ENCODE assay signal across 25 cellular contexts in the genomic region with DNA sequence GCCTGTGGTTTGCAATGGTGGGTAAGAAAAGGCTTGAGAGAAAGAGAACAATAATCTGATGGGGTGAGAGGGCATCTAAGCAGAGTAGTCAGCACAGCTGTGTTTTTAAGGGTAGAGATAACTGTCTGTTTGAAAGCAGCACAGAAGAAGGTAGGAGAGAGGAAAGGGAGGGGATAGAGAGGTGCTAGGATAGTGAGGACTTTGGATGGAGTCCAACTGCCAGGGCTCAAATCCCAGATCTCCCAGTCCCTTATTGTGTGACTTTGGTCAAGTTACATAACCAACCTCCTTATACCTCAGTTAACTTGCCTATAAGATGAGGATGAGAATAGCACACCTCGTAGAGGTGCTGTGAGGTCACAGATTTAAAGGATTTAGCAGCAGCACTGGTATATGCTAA. TPM values are rescaled to one million over a fixed set of nuclear protein-coding genes. Genes with fewer than 3 reads are reported as not detected.
A peak's percentile ranks its signal among the peaks of the same experiment; 100 is the strongest.
DNase-seq lines count a peak whose midpoint lies in the region; ATAC-seq and TF ChIP-seq lines count a peak whose summit lies in the region.
"Had no signal": no experiment of that assay in that cellular context is flagged by ENCODE, and none has a peak within 500 bp of the region (broad histone marks: within the 10 kb centered on the region; RNA-seq: fewer than 3 reads in every experiment).

No MANE protein-coding gene starts in this region.

- H3K4me1 Mint-ChIP-seq in memory B cell: peaks cover 39% of the 10 kb centered on the region
- H3K4me1 Mint-ChIP-seq: activated naive CD8-positive, alpha-beta T cell treated with anti-CD3 and anti-CD28 coated beads for 36 hours had no signal

- H3K4me1 ChIP-seq in A673 (ENCODE audit: insufficient read depth, low read length, poor library complexity, severe bottlenecking) (peaks cover 52% of the 10 kb centered on the region), OCI-LY1 (ENCODE audit: insufficient read depth, low read length, severe bottlenecking) (peaks cover 69% of the 10 kb centered on the region), upper lobe of right lung (no peaks in the 10 kb centered on the region)
- H3K4me1 ChIP-seq: Peyer's patch had no signal

- ATAC-seq in memory B cell (ENCODE audit: low read depth) (no peak), upper lobe of right lung (no peak)
- ATAC-seq: left colon had no signal

- no peaks in the 10 kb centered on the region for H4K20me1 ChIP-seq in OCI-LY1 (ENCODE audit: insufficient read depth, low read length)

- no peaks in the 10 kb centered on the region for H3K9me2 ChIP-seq in OCI-LY1 (ENCODE audit: low read depth, low read length)

- peaks cover 9% of the 10 kb centered on the region for H3K36me3 Mint-ChIP-seq in memory B cell
- H3K36me3 Mint-ChIP-seq: activated naive CD8-positive, alpha-beta T cell treated with anti-CD3 and anti-CD28 coated beads for 36 hours had no signal

- no peaks in the 10 kb centered on the region for H3K79me2 ChIP-seq in OCI-LY1 (ENCODE audit: insufficient read depth, low read length)

- no peak overlapping the region for H2AFZ ChIP-seq in OCI-LY1 (ENCODE audit: low read length)

- intact Hi-C loops in A673 (cut with micrococcal nuclease; ENCODE audit: unreplicated experiment): loop anchor here (10.0 kb wide), 1 partner anchor 624 kb away; no protein-coding TSS in a partner anchor
- intact Hi-C loops in upper lobe of right lung (cut with DNase I): no loop called here

- H3K9me3 ChIP-seq in A673 (ENCODE audit: low read depth, low read length, poor library complexity, severe bottlenecking) (no peaks in the 10 kb centered on the region), OCI-LY1 (ENCODE audit: low read length) (no peaks in the 10 kb centered on the region), upper lobe of right lung (no peaks in the 10 kb centered on the region)
- H3K9me3 ChIP-seq: MG63, Peyer's patch, thoracic aorta had no signal

- POLR2A ChIA-PET in A673 (lab: Charles Lee; ENCODE audit: low non-redundant PET): no interaction called here

- TF ChIP-seq CTCF in A673 (conservative IDR thresholded peaks at IDR 0.05; ENCODE audit: low read depth, low read length) (no peak), OCI-LY1 (IDR thresholded peaks at IDR 0.05; ENCODE audit: low read length) (no peak), upper lobe of right lung (IDR thresholded peaks at IDR 0.05) (no peak)

- no peaks in the 10 kb centered on the region for H3K9me3 Mint-ChIP-seq in memory B cell
- H3K9me3 Mint-ChIP-seq: activated naive CD8-positive, alpha-beta T cell treated with anti-CD3 and anti-CD28 coated beads for 36 hours; IgD-negative memory B cell; T-helper 1 cell treated with Interleukin-12 subunit alpha and Interleukin-12 subunit beta and Interleukin-4 antibody, amounts not matched to agents 30 μg/mL and 1 μg/mL, for 36 hours had no signal

- no TSS peak for BruUV-seq in A673 (replicated peaks; lab: Mats Ljungman, UMichigan)

- peak overlapping the region; percentile 50; the same call in 1 of the 2 replicates for H3K9ac ChIP-seq in OCI-LY1 (ENCODE audit: low read length)

- CTCF ChIA-PET in A673 (lab: Charles Lee): no interaction called here

- H3K27me3 ChIP-seq in A673 (replicated peaks; ENCODE audit: insufficient read depth, low read depth, low read length, poor library complexity) (no peaks in the 10 kb centered on the region), OCI-LY1 (ENCODE audit: insufficient read depth, low read length) (no peaks in the 10 kb centered on the region), upper lobe of right lung (no peaks in the 10 kb centered on the region)
- H3K27me3 ChIP-seq: MG63, Peyer's patch had no signal

- H3K4me2 ChIP-seq in OCI-LY1 (ENCODE audit: low read length): peak overlapping the region; percentile 60; the same call in 1 of the 2 replicates

- no peaks in the 10 kb centered on the region for H3F3A ChIP-seq in OCI-LY1 (ENCODE audit: insufficient read depth, low read length)

- H3K36me3 ChIP-seq in A673 (ENCODE audit: insufficient read depth, low read length, poor library complexity, severe bottlenecking) (peaks cover 34% of the 10 kb centered on the region), OCI-LY1 (ENCODE audit: insufficient read depth, low read length) (peaks cover 35% of the 10 kb centered on the region), upper lobe of right lung (peaks cover 65% of the 10 kb centered on the region)

- no peak overlapping the region for H3K4me3 ChIP-seq in A673 (ENCODE audit: low read depth, low read length, poor library complexity, severe bottlenecking)
- no peak overlapping the region for H3K4me3 ChIP-seq in OCI-LY1 (ENCODE audit: low read depth, low read length, poor library complexity, severe bottlenecking)
- no peak overlapping the region for H3K4me3 ChIP-seq in upper lobe of right lung
- H3K4me3 ChIP-seq: MG63, Peyer's patch, thoracic aorta had no signal

- peak overlapping the region; percentile 56 for H3K27ac Mint-ChIP-seq in memory B cell
- H3K27ac Mint-ChIP-seq: activated naive CD8-positive, alpha-beta T cell treated with anti-CD3 and anti-CD28 coated beads for 36 hours; T-helper 1 cell treated with Interleukin-12 subunit alpha and Interleukin-12 subunit beta and Interleukin-4 antibody, amounts not matched to agents 30 μg/mL and 1 μg/mL, for 36 hours had no signal

- H3K4me3 Mint-ChIP-seq in memory B cell: no peak overlapping the region
- H3K4me3 Mint-ChIP-seq: activated naive CD8-positive, alpha-beta T cell treated with anti-CD3 and anti-CD28 coated beads for 36 hours; T-helper 1 cell treated with Interleukin-12 subunit alpha and Interleukin-12 subunit beta and Interleukin-4 antibody, amounts not matched to agents 30 μg/mL and 1 μg/mL, for 36 hours had no signal

- H3K27me3 Mint-ChIP-seq in memory B cell: no peaks in the 10 kb centered on the region
- H3K27me3 Mint-ChIP-seq: activated naive CD8-positive, alpha-beta T cell treated with anti-CD3 and anti-CD28 coated beads for 36 hours had no signal

- DNase-seq in NCI-H1092 treated with DMSO at 0.1 percent for 48 hours (lab: John Stamatoyannopoulos, UW) (peak; percentile 4), NCI-H1092 (lab: John Stamatoyannopoulos, UW) (no peak), A673 (ENCODE audit: low spot score) (no peak), memory B cell (ENCODE audit: low spot score in 2 of 2) (no peak), cortex of kidney (lab: John Stamatoyannopoulos, UW) (no peak), upper lobe of right lung (no peak)
- no peak for DNase-seq in stimulated activated naive CD4-positive, alpha-beta T cell treated with Interleukin-2 at 50 U/mL for 16 hours (lab: John Stamatoyannopoulos, UW)
- DNase-seq: activated CD4-positive, alpha-beta T cell treated with anti-CD3 and anti-CD28 coated beads for 4 hours; activated naive CD8-positive, alpha-beta T cell treated with anti-CD3 and anti-CD28 coated beads for 36 hours; effector CD4-positive, alpha-beta T cell; erythroblast; foreskin fibroblast; GDM1; left colon; MG63; NCI-H1436 treated with DMSO at 0.1 percent for 48 hours; NCI-H446 treated with DMSO at 0.1 percent for 48 hours; NK-92 treated with Interleukin-12 subunit alpha and Interleukin-12 subunit beta, amount 100 ng/mL, for 24 hours; occipital lobe; Peyer's patch had no signal

- H3K27ac ChIP-seq in A673 (ENCODE audit: low read depth, low read length, poor library complexity, severe bottlenecking) (peak overlapping the region; percentile 84), OCI-LY1 (ENCODE audit: low read depth, low read length, poor library complexity, severe bottlenecking) (peak overlapping the region; percentile 87), upper lobe of right lung (no peak overlapping the region)
- H3K27ac ChIP-seq: 22Rv1, thoracic aorta had no signal

RNA-seq across cellular contexts. Expression of a gene that starts 55.6 kb away (rescaled TPM):
- 0.31 TPM in 1 of 2 replicates, not detected in the other for total RNA-seq in A673 (2021)
- total RNA-seq in upper lobe of right lung: 3.3 TPM
